21 cellular contexts compared by ENCODE assay signal in genomic region chr10:72449842-72450495, GRCh38.
DNase-seq lines count a peak whose midpoint lies in the region; ATAC-seq, FAIRE-seq and TF ChIP-seq lines count a peak whose summit lies in the region.
"Had no signal": no experiment of that assay in that cellular context is flagged by ENCODE, and none has a peak within 500 bp of the region (broad histone marks: within the 10 kb centered on the region; RNA-seq: fewer than 3 reads in every experiment).

No MANE protein-coding gene starts in this region.

- POLR2A ChIA-PET in PC-3 (lab: Charles Lee; ENCODE audit: unreplicated experiment): no interaction called here

- CTCF ChIA-PET in PC-3 (lab: Charles Lee): no interaction called here

- no peak for TF ChIP-seq CTCF in left lung (IDR thresholded peaks at IDR 0.05)
- no peak for TF ChIP-seq CTCF in type B pancreatic cell (conservative IDR thresholded peaks at IDR 0.05)
- TF ChIP-seq CTCF in PC-3 (conservative IDR thresholded peaks at IDR 0.05; ENCODE audit: low read depth, low read length): no peak

- peak overlapping the region; percentile 66 for H3K4me3 Mint-ChIP-seq in type B pancreatic cell
- H3K4me3 Mint-ChIP-seq: activated CD8-positive, alpha-beta T cell treated with anti-CD3 and anti-CD28 coated beads, Interleukin-2, amount 10 ng/mL, durations not matched to agents 7 days and 5 days; CD4-positive, alpha-beta memory T cell had no signal

- FAIRE-seq in H54 (lab: Jason Lieb, UNC): peak; percentile 67
- FAIRE-seq: colon, GM12878 had no signal

- no peak overlapping the region for H2AFZ ChIP-seq in PC-3 (ENCODE audit: low read length)

- no peaks in the 10 kb centered on the region for H3K27me3 Mint-ChIP-seq in type B pancreatic cell
- H3K27me3 Mint-ChIP-seq: CD4-positive, alpha-beta memory T cell had no signal

- no peak overlapping the region for H3K4me2 ChIP-seq in PC-3 (ENCODE audit: low read length)

- BruUV-seq in PC-3 (replicated peaks; lab: Mats Ljungman, UMichigan): no TSS peak

- TF ChIP-seq POLR2A in H54 (IDR thresholded peaks at IDR 0.05; ENCODE audit: low read depth, low read length): no peak

- H3K4me3 ChIP-seq in left lung (no peak overlapping the region), PC-3 (ENCODE audit: low read length) (no peak overlapping the region), H7 (ENCODE audit: insufficient read depth, low read depth, low read length) (no peak overlapping the region)
- H3K4me3 ChIP-seq: GM12878 had no signal

- H3K4me1 ChIP-seq in left lung (no peaks in the 10 kb centered on the region), PC-3 (ENCODE audit: insufficient read depth, low read length) (no peaks in the 10 kb centered on the region)

- no peaks in the 10 kb centered on the region for H3K79me2 ChIP-seq in PC-3 (ENCODE audit: low read length)

- H3K27me3 ChIP-seq in left lung (no peaks in the 10 kb centered on the region), PC-3 (ENCODE audit: low read length) (no peaks in the 10 kb centered on the region), H7 (ENCODE audit: control insufficient read depth, insufficient read depth, low read length) (no peaks in the 10 kb centered on the region)
- H3K27me3 ChIP-seq: brain microvascular endothelial cell had no signal

- H3K27ac ChIP-seq in left lung (no peak overlapping the region), PC-3 (ENCODE audit: low read length) (no peak overlapping the region)
- H3K27ac ChIP-seq: brain microvascular endothelial cell had no signal

- no peaks in the 10 kb centered on the region for H3F3A ChIP-seq in PC-3 (ENCODE audit: low read length, unreplicated experiment)

- H3K36me3 ChIP-seq in left lung: no peaks in the 10 kb centered on the region
- H3K36me3 ChIP-seq in PC-3 (ENCODE audit: low read depth, low read length): no peaks in the 10 kb centered on the region
- no peaks in the 10 kb centered on the region for H3K36me3 ChIP-seq in H7 (replicated peaks; ENCODE audit: control insufficient read depth, insufficient read depth, low read length)
- H3K36me3 ChIP-seq: brain microvascular endothelial cell had no signal

- no peaks in the 10 kb centered on the region for H4K20me1 ChIP-seq in PC-3 (ENCODE audit: low read length)

- peaks cover 5% of the 10 kb centered on the region for H3K4me1 Mint-ChIP-seq in type B pancreatic cell (ENCODE audit: unreplicated experiment)
- H3K4me1 Mint-ChIP-seq: CD4-positive, alpha-beta memory T cell had no signal

- peaks cover 5% of the 10 kb centered on the region for H3K36me3 Mint-ChIP-seq in type B pancreatic cell

- H3K9me3 ChIP-seq in left lung (no peaks in the 10 kb centered on the region), PC-3 (ENCODE audit: low read length) (no peaks in the 10 kb centered on the region)

- intact Hi-C loops in left lung (cut with DNase I) (no loop called here), PC-3 (cut with micrococcal nuclease) (no loop called here)

- peak overlapping the region; percentile 86 for H3K27ac Mint-ChIP-seq in type B pancreatic cell
- H3K27ac Mint-ChIP-seq: activated CD8-positive, alpha-beta T cell treated with anti-CD3 and anti-CD28 coated beads, Interleukin-2, amount 10 ng/mL, durations not matched to agents 7 days and 5 days; CD4-positive, alpha-beta memory T cell had no signal

- no peaks in the 10 kb centered on the region for H3K9me2 ChIP-seq in PC-3 (replicated peaks; ENCODE audit: low read length)

- no peak overlapping the region for H3K9ac ChIP-seq in PC-3 (ENCODE audit: low read length)

- no peaks in the 10 kb centered on the region for H3K9me3 Mint-ChIP-seq in type B pancreatic cell
- H3K9me3 Mint-ChIP-seq: CD4-positive, alpha-beta memory T cell had no signal

- ATAC-seq in left lung (peak; percentile 64), PC-3 (no peak), GM19395 (IDR thresholded peaks at IDR 0.05; ENCODE audit: unreplicated experiment) (no peak)
- ATAC-seq: activated CD4-positive, CD25-positive, alpha-beta regulatory T cell treated with anti-CD3 and anti-CD28 coated beads, Interleukin-2, amount 50 U/mL, for 24 hours; activated CD8-positive, alpha-beta T cell treated with anti-CD3 and anti-CD28 coated beads, Interleukin-2, amount 10 ng/mL, durations not matched to agents 7 days and 5 days; GM12878 had no signal

- DNase-seq in H54 (ENCODE audit: insufficient read length, low spot score): no peak
- peak; percentile 27 for DNase-seq in NCI-H69 (lab: John Stamatoyannopoulos, UW)
- no peak for DNase-seq in left lung
- no peak for DNase-seq in type B pancreatic cell (ENCODE audit: extremely low spot score, unreplicated experiment)
- DNase-seq in PC-3: no peak
- no peak for DNase-seq in H7
- DNase-seq: activated CD8-positive, alpha-beta T cell treated with anti-CD3 and anti-CD28 coated beads, Interleukin-2, amount 10 ng/mL, durations not matched to agents 7 days and 5 days; activated T-cell treated with anti-CD3 and anti-CD28 coated beads, Interleukin-2, amount 50 U/mL, for 1 hour; brain microvascular endothelial cell; CD4-positive, alpha-beta memory T cell; DMS79 treated with DMSO at 0.1 percent for 48 hours; Kasumi-1; NCI-H1092 treated with DMSO at 0.1 percent for 48 hours; NCI-H524 treated with DMSO at 0.1 percent for 48 hours; posterior cingulate gyrus; substantia nigra; T1000 had no signal
